Comparison of ENCODE assay signal across 21 cellular contexts in genomic region chr7:135759537-135759936, GRCh38. TPM values are rescaled to one million over a fixed set of nuclear protein-coding genes. Genes with fewer than 3 reads are reported as not detected.
"Had no signal": no experiment of that assay in that cellular context is flagged by ENCODE, and none has a peak within 500 bp of the region (broad histone marks: within the 10 kb centered on the region; RNA-seq: fewer than 3 reads in every experiment).

No MANE protein-coding gene starts in this region.

- H3K36me3 Mint-ChIP-seq: activated naive CD8-positive, alpha-beta T cell had no signal

- H3K9me3 ChIP-seq: upper lobe of left lung had no signal

- H3K9me3 Mint-ChIP-seq: activated CD4-positive, alpha-beta T cell treated with anti-CD3 and anti-CD28 coated beads, Interleukin-2, amount 10 ng/mL, durations not matched to agents 7 days and 5 days; activated T-cell treated with anti-CD3 and anti-CD28 coated beads, Interleukin-2, amount 50 U/mL, for 72 hours; effector memory CD8-positive, alpha-beta T cell had no signal

- H3K36me3 ChIP-seq: brain microvascular endothelial cell, upper lobe of left lung had no signal

- H3K4me1 Mint-ChIP-seq: activated CD4-positive, alpha-beta T cell treated with anti-CD3 and anti-CD28 coated beads, Interleukin-2, amount 10 ng/mL, durations not matched to agents 7 days and 5 days had no signal

- H3K27me3 ChIP-seq: brain microvascular endothelial cell, upper lobe of left lung had no signal

- H3K27ac Mint-ChIP-seq: activated CD4-positive, alpha-beta T cell treated with anti-CD3 and anti-CD28 coated beads, Interleukin-2, amount 10 ng/mL, durations not matched to agents 7 days and 5 days; activated naive CD8-positive, alpha-beta T cell; activated T-cell treated with anti-CD3 and anti-CD28 coated beads, Interleukin-2, amount 50 U/mL, for 72 hours; effector memory CD8-positive, alpha-beta T cell; naive thymus-derived CD8-positive, alpha-beta T cell had no signal

- ATAC-seq: activated T-cell treated with anti-CD3 and anti-CD28 coated beads, Interleukin-2, amount 50 U/mL, for 72 hours; effector memory CD8-positive, alpha-beta T cell; left colon; naive thymus-derived CD8-positive, alpha-beta T cell had no signal

- DNase-seq: activated CD4-positive, alpha-beta T cell treated with anti-CD3 and anti-CD28 coated beads, Interleukin-2, amount 10 ng/mL, durations not matched to agents 7 days and 5 days; activated gamma-delta T cell treated with Interleukin-2 at 50 U/mL for 16 hours; activated T-cell treated with anti-CD3 and anti-CD28 coated beads, Interleukin-2, amount 50 U/mL, for 72 hours; amniotic stem cell; brain microvascular endothelial cell; cerebellar nuclear complex; dermis blood vessel endothelial cell; effector memory CD8-positive, alpha-beta T cell; head of caudate nucleus; left colon; naive thymus-derived CD8-positive, alpha-beta T cell; stimulated activated CD4-positive, alpha-beta T cell treated with anti-CD3 and anti-CD28 coated beads, Interleukin-15, amount 100 ng/mL, for 24 hours; stimulated activated CD4-positive, alpha-beta T cell treated with anti-CD3 and anti-CD28 coated beads, Interleukin-4, amount 100 ng/mL, for 1 hour; stimulated activated naive CD4-positive, alpha-beta T cell; upper lobe of left lung had no signal

- H3K4me3 Mint-ChIP-seq: activated CD4-positive, alpha-beta T cell treated with anti-CD3 and anti-CD28 coated beads, Interleukin-2, amount 10 ng/mL, durations not matched to agents 7 days and 5 days; activated naive CD8-positive, alpha-beta T cell; activated T-cell treated with anti-CD3 and anti-CD28 coated beads, Interleukin-2, amount 50 U/mL, for 72 hours; effector memory CD8-positive, alpha-beta T cell; naive thymus-derived CD8-positive, alpha-beta T cell had no signal

- H3K4me3 ChIP-seq: upper lobe of left lung had no signal

RNA-seq across cellular contexts. Expression of gene FAM180A, which starts 10.9 kb away (rescaled TPM):
- total RNA-seq: activated CD4-positive, alpha-beta T cell treated with anti-CD3 and anti-CD28 coated beads, Interleukin-2, amount 10 ng/mL, durations not matched to agents 7 days and 5 days; activated T-cell treated with anti-CD3 and anti-CD28 coated beads, Interleukin-2, amount 50 U/mL, for 72 hours; dermis blood vessel endothelial cell; frontal cortex; lung microvascular endothelial cell; mononuclear cell; naive thymus-derived CD8-positive, alpha-beta T cell; renal cortical epithelial cell had no signal
- polyA plus RNA-seq: naive thymus-derived CD8-positive, alpha-beta T cell had no signal

RNA-seq across cellular contexts. Expression of gene SLC13A4, which starts 31.6 kb away (rescaled TPM):
- total RNA-seq: activated CD4-positive, alpha-beta T cell treated with anti-CD3 and anti-CD28 coated beads, Interleukin-2, amount 10 ng/mL, durations not matched to agents 7 days and 5 days; activated T-cell treated with anti-CD3 and anti-CD28 coated beads, Interleukin-2, amount 50 U/mL, for 72 hours; dermis blood vessel endothelial cell; left colon; lung microvascular endothelial cell; mononuclear cell; naive thymus-derived CD8-positive, alpha-beta T cell; renal cortical epithelial cell; skeletal muscle tissue had no signal
